1 cellular context compared by ENCODE assay signal in the genomic region with DNA sequence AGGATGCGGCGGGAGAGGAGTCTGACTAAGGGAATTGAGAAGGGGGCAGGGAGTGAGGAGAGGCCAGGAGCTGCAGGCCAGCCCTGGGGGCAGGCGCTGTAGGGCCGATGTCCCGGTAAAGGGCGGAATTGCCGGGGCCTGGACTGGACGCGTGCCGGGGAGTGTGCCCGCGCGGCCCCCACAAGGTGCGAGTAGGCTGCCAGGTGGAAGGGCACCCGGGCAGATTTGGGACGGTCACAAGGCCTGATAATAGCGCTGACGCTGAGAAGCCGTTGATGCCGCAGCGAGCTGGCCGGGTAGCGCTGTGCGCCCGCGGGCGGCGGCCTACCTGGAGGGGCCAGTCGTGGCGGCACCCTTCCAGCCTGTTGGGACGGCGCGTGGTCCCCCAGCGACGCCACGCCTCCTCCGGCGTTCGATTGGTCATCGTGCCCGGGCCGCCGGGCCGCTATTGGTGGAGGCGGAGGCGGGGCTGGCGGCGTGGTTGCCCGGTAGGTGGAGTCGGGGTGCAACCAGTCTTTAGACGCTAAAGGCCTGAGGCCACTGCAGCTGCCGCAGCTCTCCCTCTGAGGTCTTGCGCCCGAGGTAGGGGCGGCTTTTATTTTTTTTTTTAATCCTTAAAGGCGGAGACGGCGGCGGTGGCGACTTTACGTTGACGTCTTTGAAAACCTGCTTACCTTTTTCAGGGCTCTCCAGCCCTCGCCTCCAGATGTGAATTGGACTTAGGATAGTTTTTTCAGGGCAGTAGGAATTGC.
TF ChIP-seq lines count a peak whose summit lies in the region.

No MANE protein-coding gene starts in this region.

TF ChIP-seq in K562, 482 proteins besides CTCF, POLR2A, EP300 and RAD21 (continued from another document and continues in another):
- TF ChIP-seq, protein P1, sequence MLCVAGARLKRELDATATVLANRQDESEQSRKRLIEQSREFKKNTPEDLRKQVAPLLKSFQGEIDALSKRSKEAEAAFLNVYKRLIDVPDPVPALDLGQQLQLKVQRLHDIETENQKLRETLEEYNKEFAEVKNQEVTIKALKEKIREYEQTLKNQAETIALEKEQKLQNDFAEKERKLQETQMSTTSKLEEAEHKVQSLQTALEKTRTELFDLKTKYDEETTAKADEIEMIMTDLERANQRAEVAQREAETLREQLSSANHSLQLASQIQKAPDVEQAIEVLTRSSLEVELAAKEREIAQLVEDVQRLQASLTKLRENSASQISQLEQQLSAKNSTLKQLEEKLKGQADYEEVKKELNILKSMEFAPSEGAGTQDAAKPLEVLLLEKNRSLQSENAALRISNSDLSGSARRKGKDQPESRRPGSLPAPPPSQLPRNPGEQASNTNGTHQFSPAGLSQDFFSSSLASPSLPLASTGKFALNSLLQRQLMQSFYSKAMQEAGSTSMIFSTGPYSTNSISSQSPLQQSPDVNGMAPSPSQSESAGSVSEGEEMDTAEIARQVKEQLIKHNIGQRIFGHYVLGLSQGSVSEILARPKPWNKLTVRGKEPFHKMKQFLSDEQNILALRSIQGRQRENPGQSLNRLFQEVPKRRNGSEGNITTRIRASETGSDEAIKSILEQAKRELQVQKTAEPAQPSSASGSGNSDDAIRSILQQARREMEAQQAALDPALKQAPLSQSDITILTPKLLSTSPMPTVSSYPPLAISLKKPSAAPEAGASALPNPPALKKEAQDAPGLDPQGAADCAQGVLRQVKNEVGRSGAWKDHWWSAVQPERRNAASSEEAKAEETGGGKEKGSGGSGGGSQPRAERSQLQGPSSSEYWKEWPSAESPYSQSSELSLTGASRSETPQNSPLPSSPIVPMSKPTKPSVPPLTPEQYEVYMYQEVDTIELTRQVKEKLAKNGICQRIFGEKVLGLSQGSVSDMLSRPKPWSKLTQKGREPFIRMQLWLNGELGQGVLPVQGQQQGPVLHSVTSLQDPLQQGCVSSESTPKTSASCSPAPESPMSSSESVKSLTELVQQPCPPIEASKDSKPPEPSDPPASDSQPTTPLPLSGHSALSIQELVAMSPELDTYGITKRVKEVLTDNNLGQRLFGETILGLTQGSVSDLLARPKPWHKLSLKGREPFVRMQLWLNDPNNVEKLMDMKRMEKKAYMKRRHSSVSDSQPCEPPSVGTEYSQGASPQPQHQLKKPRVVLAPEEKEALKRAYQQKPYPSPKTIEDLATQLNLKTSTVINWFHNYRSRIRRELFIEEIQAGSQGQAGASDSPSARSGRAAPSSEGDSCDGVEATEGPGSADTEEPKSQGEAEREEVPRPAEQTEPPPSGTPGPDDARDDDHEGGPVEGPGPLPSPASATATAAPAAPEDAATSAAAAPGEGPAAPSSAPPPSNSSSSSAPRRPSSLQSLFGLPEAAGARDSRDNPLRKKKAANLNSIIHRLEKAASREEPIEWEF (CRISPR knock-in tag; IDR thresholded peaks at IDR 0.05) = no peak
- TF ChIP-seq HDAC8 (tag; IDR thresholded peaks at IDR 0.05) = no peak; the same call in 1 of the 2 replicates
- TF ChIP-seq COPS2 (conservative IDR thresholded peaks at IDR 0.05) = no peak
- TF ChIP-seq WHSC1 (IDR thresholded peaks at IDR 0.05; ENCODE audit: low read length) = no peak
- TF ChIP-seq, protein P2, sequence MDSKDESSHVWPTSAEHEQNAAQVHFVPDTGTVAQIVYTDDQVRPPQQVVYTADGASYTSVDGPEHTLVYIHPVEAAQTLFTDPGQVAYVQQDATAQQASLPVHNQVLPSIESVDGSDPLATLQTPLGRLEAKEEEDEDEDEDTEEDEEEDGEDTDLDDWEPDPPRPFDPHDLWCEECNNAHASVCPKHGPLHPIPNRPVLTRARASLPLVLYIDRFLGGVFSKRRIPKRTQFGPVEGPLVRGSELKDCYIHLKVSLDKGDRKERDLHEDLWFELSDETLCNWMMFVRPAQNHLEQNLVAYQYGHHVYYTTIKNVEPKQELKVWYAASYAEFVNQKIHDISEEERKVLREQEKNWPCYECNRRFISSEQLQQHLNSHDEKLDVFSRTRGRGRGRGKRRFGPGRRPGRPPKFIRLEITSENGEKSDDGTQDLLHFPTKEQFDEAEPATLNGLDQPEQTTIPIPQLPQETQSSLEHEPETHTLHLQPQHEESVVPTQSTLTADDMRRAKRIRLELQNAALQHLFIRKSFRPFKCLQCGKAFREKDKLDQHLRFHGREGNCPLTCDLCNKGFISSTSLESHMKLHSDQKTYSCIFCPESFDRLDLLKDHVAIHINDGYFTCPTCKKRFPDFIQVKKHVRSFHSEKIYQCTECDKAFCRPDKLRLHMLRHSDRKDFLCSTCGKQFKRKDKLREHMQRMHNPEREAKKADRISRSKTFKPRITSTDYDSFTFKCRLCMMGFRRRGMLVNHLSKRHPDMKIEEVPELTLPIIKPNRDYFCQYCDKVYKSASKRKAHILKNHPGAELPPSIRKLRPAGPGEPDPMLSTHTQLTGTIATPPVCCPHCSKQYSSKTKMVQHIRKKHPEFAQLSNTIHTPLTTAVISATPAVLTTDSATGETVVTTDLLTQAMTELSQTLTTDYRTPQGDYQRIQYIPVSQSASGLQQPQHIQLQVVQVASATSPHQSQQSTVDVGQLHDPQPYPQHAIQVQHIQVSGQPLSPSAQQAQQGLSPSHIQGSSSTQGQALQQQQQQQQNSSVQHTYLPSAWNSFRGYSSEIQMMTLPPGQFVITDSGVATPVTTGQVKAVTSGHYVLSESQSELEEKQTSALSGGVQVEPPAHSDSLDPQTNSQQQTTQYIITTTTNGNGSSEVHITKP (IDR thresholded peaks at IDR 0.05; ENCODE audit: partially characterized antibody) = peak; percentile 12
- no peak for TF ChIP-seq PHTF2 (CRISPR knock-in tag; IDR thresholded peaks at IDR 0.05)
- TF ChIP-seq ZBED1 (IDR thresholded peaks at IDR 0.05) = no peak
- TF ChIP-seq SIN3A (IDR thresholded peaks at IDR 0.05; ENCODE audit: borderline replicate concordance in 2 of 2, control insufficient read depth in 1 of 2, low read depth in 2 of 2, low read length in 2 of 2) = peak; percentile 26 to 92; a peak in 3 of 4 replicates
- no peak for TF ChIP-seq POLR3A (IDR thresholded peaks at IDR 0.05; ENCODE audit: borderline replicate concordance, extremely low read depth, insufficient read depth, insufficient read length)
- no peak for TF ChIP-seq TAL1 (IDR thresholded peaks at IDR 0.05)
- no peak for TF ChIP-seq BACH1 (tag; IDR thresholded peaks at IDR 0.05)
- TF ChIP-seq RCOR1 (IDR thresholded peaks at IDR 0.05; ENCODE audit: borderline replicate concordance in 1 of 2, low read depth in 2 of 2, low read length in 2 of 2) = no peak
- TF ChIP-seq, protein P3, sequence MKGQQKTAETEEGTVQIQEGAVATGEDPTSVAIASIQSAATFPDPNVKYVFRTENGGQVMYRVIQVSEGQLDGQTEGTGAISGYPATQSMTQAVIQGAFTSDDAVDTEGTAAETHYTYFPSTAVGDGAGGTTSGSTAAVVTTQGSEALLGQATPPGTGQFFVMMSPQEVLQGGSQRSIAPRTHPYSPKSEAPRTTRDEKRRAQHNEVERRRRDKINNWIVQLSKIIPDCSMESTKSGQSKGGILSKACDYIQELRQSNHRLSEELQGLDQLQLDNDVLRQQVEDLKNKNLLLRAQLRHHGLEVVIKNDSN (CRISPR knock-in tag; IDR thresholded peaks at IDR 0.05) = peak; percentile 79
- TF ChIP-seq, protein P4, sequence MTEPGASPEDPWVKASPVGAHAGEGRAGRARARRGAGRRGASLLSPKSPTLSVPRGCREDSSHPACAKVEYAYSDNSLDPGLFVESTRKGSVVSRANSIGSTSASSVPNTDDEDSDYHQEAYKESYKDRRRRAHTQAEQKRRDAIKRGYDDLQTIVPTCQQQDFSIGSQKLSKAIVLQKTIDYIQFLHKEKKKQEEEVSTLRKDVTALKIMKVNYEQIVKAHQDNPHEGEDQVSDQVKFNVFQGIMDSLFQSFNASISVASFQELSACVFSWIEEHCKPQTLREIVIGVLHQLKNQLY (CRISPR knock-in tag; conservative IDR thresholded peaks at IDR 0.05) = no peak
- TF ChIP-seq SMAD1 (IDR thresholded peaks at IDR 0.05; ENCODE audit: low read depth, low read length, partially characterized antibody) = no peak
- TF ChIP-seq ZNF253 (CRISPR knock-in tag; conservative IDR thresholded peaks at IDR 0.05) = no peak
- TF ChIP-seq PURB (CRISPR knock-in tag; IDR thresholded peaks at IDR 0.05; ENCODE audit: low read depth) = no peak
- no peak for TF ChIP-seq NCOA2 (IDR thresholded peaks at IDR 0.05; ENCODE audit: partially characterized antibody in 2 of 2)
- no peak for TF ChIP-seq HNRNPH1 (optimal IDR thresholded peaks at IDR 0.05; ENCODE audit: low read depth, low read length)
- TF ChIP-seq ADNP (tag; IDR thresholded peaks at IDR 0.05) = no peak
- no peak for TF ChIP-seq HSF4 (CRISPR knock-in tag; IDR thresholded peaks at IDR 0.05; ENCODE audit: borderline replicate concordance)
- TF ChIP-seq ZNF696 (CRISPR knock-in tag; conservative IDR thresholded peaks at IDR 0.05) = no peak
- peak; percentile 57; the same call in 1 of the 2 replicates for TF ChIP-seq ZSCAN29 (IDR thresholded peaks at IDR 0.05)
- TF ChIP-seq ZNF584 (CRISPR knock-in tag; IDR thresholded peaks at IDR 0.05; ENCODE audit: low read depth) = no peak
- no peak for TF ChIP-seq MEF2A (IDR thresholded peaks at IDR 0.05; ENCODE audit: control insufficient read depth, low read depth, low read length)
- TF ChIP-seq, protein P5, sequence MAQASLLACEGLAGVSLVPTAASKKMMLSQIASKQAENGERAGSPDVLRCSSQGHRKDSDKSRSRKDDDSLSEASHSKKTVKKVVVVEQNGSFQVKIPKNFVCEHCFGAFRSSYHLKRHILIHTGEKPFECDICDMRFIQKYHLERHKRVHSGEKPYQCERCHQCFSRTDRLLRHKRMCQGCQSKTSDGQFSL (CRISPR knock-in tag; IDR thresholded peaks at IDR 0.05) = 0 out of 2 replicates have a peak, but pooled peaks have one; percentile 31
- TF ChIP-seq, protein P5 (tag; IDR thresholded peaks at IDR 0.05) = no peak
- TF ChIP-seq, protein P6, sequence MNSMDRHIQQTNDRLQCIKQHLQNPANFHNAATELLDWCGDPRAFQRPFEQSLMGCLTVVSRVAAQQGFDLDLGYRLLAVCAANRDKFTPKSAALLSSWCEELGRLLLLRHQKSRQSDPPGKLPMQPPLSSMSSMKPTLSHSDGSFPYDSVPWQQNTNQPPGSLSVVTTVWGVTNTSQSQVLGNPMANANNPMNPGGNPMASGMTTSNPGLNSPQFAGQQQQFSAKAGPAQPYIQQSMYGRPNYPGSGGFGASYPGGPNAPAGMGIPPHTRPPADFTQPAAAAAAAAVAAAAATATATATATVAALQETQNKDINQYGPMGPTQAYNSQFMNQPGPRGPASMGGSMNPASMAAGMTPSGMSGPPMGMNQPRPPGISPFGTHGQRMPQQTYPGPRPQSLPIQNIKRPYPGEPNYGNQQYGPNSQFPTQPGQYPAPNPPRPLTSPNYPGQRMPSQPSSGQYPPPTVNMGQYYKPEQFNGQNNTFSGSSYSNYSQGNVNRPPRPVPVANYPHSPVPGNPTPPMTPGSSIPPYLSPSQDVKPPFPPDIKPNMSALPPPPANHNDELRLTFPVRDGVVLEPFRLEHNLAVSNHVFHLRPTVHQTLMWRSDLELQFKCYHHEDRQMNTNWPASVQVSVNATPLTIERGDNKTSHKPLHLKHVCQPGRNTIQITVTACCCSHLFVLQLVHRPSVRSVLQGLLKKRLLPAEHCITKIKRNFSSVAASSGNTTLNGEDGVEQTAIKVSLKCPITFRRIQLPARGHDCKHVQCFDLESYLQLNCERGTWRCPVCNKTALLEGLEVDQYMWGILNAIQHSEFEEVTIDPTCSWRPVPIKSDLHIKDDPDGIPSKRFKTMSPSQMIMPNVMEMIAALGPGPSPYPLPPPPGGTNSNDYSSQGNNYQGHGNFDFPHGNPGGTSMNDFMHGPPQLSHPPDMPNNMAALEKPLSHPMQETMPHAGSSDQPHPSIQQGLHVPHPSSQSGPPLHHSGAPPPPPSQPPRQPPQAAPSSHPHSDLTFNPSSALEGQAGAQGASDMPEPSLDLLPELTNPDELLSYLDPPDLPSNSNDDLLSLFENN (IDR thresholded peaks at IDR 0.05; ENCODE audit: low read depth in 2 of 2, low read length in 2 of 2) = peak in 1 of 2 experiments; percentile 20; a peak in 1 of 4 replicates
- TF ChIP-seq NUFIP1 (IDR thresholded peaks at IDR 0.05; ENCODE audit: partially characterized antibody) = no peak
- TF ChIP-seq ZNF436 (CRISPR knock-in tag; IDR thresholded peaks at IDR 0.05) = no peak
- no peak for TF ChIP-seq BMI1 (IDR thresholded peaks at IDR 0.05; ENCODE audit: low read length)
- no peak for TF ChIP-seq TARDBP (IDR thresholded peaks at IDR 0.05)
- TF ChIP-seq, protein P7, sequence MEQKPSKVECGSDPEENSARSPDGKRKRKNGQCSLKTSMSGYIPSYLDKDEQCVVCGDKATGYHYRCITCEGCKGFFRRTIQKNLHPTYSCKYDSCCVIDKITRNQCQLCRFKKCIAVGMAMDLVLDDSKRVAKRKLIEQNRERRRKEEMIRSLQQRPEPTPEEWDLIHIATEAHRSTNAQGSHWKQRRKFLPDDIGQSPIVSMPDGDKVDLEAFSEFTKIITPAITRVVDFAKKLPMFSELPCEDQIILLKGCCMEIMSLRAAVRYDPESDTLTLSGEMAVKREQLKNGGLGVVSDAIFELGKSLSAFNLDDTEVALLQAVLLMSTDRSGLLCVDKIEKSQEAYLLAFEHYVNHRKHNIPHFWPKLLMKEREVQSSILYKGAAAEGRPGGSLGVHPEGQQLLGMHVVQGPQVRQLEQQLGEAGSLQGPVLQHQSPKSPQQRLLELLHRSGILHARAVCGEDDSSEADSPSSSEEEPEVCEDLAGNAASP (IDR thresholded peaks at IDR 0.05) = no peak
- peak; percentile 82; the same call in 1 of the 2 replicates for TF ChIP-seq SP1 (CRISPR knock-in tag; IDR thresholded peaks at IDR 0.05)
- no peak for TF ChIP-seq ZNF175 (CRISPR knock-in tag; IDR thresholded peaks at IDR 0.05; ENCODE audit: low read depth)
- TF ChIP-seq LEF1 (IDR thresholded peaks at IDR 0.05) = no peak
- peak; percentile 62; the same call in 1 of the 2 replicates for TF ChIP-seq ERF (CRISPR knock-in tag; IDR thresholded peaks at IDR 0.05)
- peak; percentile 57; the same call in 1 of the 2 replicates for TF ChIP-seq ATF1 (CRISPR knock-in tag; IDR thresholded peaks at IDR 0.05)
- TF ChIP-seq ATF1 (tag; IDR thresholded peaks at IDR 0.05) = peak; percentile 52
- TF ChIP-seq HNRNPLL (IDR thresholded peaks at IDR 0.05; ENCODE audit: low read depth, low read length, poor library complexity, severe bottlenecking) = no peak
- no peak for TF ChIP-seq GATA2 (CRISPR knock-in tag; IDR thresholded peaks at IDR 0.05)
